11 cellular contexts compared by ENCODE assay signal in genomic region chr1:72397786-72398185, GRCh38.
DNase-seq lines count a peak whose midpoint lies in the region; ATAC-seq and TF ChIP-seq lines count a peak whose summit lies in the region.
"Had no signal": no experiment of that assay in that cellular context is flagged by ENCODE, and none has a peak within 500 bp of the region (broad histone marks: within the 10 kb centered on the region; RNA-seq: fewer than 3 reads in every experiment).

No MANE protein-coding gene starts in this region.

- ATAC-seq in naive thymus-derived CD8-positive, alpha-beta T cell = no peak
- no peak for ATAC-seq in HG03025 (IDR thresholded peaks at IDR 0.05; ENCODE audit: low FRiP score, unreplicated experiment)
- ATAC-seq: activated CD8-positive, alpha-beta memory T cell treated with anti-CD3 and anti-CD28 coated beads, Interleukin-2, amount 10 ng/mL, durations not matched to agents 7 days and 5 days had no signal

- no peaks in the 10 kb centered on the region for H3K27me3 ChIP-seq in brain microvascular endothelial cell (replicated peaks)

- POLR2A ChIA-PET in naive thymus-derived CD8-positive, alpha-beta T cell (lab: Charles Lee) = no interaction called here

- H3K27ac Mint-ChIP-seq in osteocyte (ENCODE audit: unreplicated experiment) = no peak overlapping the region
- H3K27ac Mint-ChIP-seq in naive thymus-derived CD8-positive, alpha-beta T cell = no peak overlapping the region
- H3K27ac Mint-ChIP-seq: activated CD8-positive, alpha-beta memory T cell treated with anti-CD3 and anti-CD28 coated beads, Interleukin-2, amount 10 ng/mL, durations not matched to agents 7 days and 5 days had no signal

- peak overlapping the region; percentile 12 for H3K27ac ChIP-seq in brain microvascular endothelial cell

- TF ChIP-seq CTCF in brain microvascular endothelial cell (IDR thresholded peaks at IDR 0.05; ENCODE audit: low read depth, low read length, missing control alignments) (no peak), osteocyte (IDR thresholded peaks at IDR 0.05) (no peak)

- H3K36me3 ChIP-seq in brain microvascular endothelial cell (replicated peaks) = no peaks in the 10 kb centered on the region

- DNase-seq in EL = peak; percentile 78
- peak; percentile 38 for DNase-seq in NCI-H1105 (lab: John Stamatoyannopoulos, UW)
- DNase-seq in brain microvascular endothelial cell = peak; percentile 90
- DNase-seq in osteocyte (ENCODE audit: extremely low spot score, unreplicated experiment) = no peak
- no peak for DNase-seq in naive thymus-derived CD8-positive, alpha-beta T cell
- no peak for DNase-seq in HK-2 (ENCODE audit: unreplicated experiment)
- DNase-seq: activated CD8-positive, alpha-beta memory T cell treated with anti-CD3 and anti-CD28 coated beads, Interleukin-2, amount 10 ng/mL, durations not matched to agents 7 days and 5 days; NCI-H1048; posterior cingulate gyrus; SW 1271 had no signal

- H3K4me3 Mint-ChIP-seq in osteocyte (ENCODE audit: unreplicated experiment) = peak overlapping the region; percentile 50
- H3K4me3 Mint-ChIP-seq in naive thymus-derived CD8-positive, alpha-beta T cell = no peak overlapping the region
- H3K4me3 Mint-ChIP-seq: activated CD8-positive, alpha-beta memory T cell treated with anti-CD3 and anti-CD28 coated beads, Interleukin-2, amount 10 ng/mL, durations not matched to agents 7 days and 5 days had no signal

- in situ Hi-C loops in brain microvascular endothelial cell (cut with HindIII; ENCODE audit: low pct_ligation_motif_present, low sequenced_read_pairs) = no loop called here

- H3K9me3 Mint-ChIP-seq in osteocyte (ENCODE audit: unreplicated experiment) = no peaks in the 10 kb centered on the region
- peaks cover 0 to 8% (median 0%) of the 10 kb centered on the region in 9 donors for H3K9me3 Mint-ChIP-seq in naive thymus-derived CD8-positive, alpha-beta T cell

- H3K4me1 Mint-ChIP-seq in osteocyte (ENCODE audit: unreplicated experiment) = peaks cover 20% of the 10 kb centered on the region
- H3K4me1 Mint-ChIP-seq in naive thymus-derived CD8-positive, alpha-beta T cell = peaks cover 0 to 3% (median 0%) of the 10 kb centered on the region in 4 donors
- H3K4me1 Mint-ChIP-seq: activated CD8-positive, alpha-beta memory T cell treated with anti-CD3 and anti-CD28 coated beads, Interleukin-2, amount 10 ng/mL, durations not matched to agents 7 days and 5 days had no signal

- no peaks in the 10 kb centered on the region for H3K27me3 Mint-ChIP-seq in osteocyte (ENCODE audit: unreplicated experiment)
- H3K27me3 Mint-ChIP-seq in naive thymus-derived CD8-positive, alpha-beta T cell = no peaks in the 10 kb centered on the region
- H3K27me3 Mint-ChIP-seq: activated CD8-positive, alpha-beta memory T cell treated with anti-CD3 and anti-CD28 coated beads, Interleukin-2, amount 10 ng/mL, durations not matched to agents 7 days and 5 days had no signal

- H3K4me3 ChIP-seq in brain microvascular endothelial cell (ENCODE audit: low read depth, low read length) = no peak overlapping the region

- H3K36me3 Mint-ChIP-seq in osteocyte (ENCODE audit: unreplicated experiment) = no peaks in the 10 kb centered on the region
- no peaks in the 10 kb centered on the region for H3K36me3 Mint-ChIP-seq in naive thymus-derived CD8-positive, alpha-beta T cell
- H3K36me3 Mint-ChIP-seq: activated CD8-positive, alpha-beta memory T cell treated with anti-CD3 and anti-CD28 coated beads, Interleukin-2, amount 10 ng/mL, durations not matched to agents 7 days and 5 days had no signal

Comparison
In these comparisons a context has a peak if more than half of its experiments do, and no peak if none do; other contexts are left out.
1. DNase-seq: peak in EL (single experiment), NCI-H1105 (single experiment) and brain microvascular endothelial cell (single experiment); none in osteocyte (single experiment), naive thymus-derived CD8-positive, alpha-beta T cell (0 of 10) and HK-2 (single experiment).